1 cellular context compared by ENCODE assay signal in genomic region chr18:3247243-3248061, GRCh38.
TF ChIP-seq lines count a peak whose summit lies in the region.

MYL12A (plus strand) TSS chr18:3247801; CDS start chr18:3253248, 5,447 bp downstream.

TF ChIP-seq in HEK293, 187 proteins besides CTCF, POLR2A, EP300 and RAD21 (continued from another document):
- TF ChIP-seq ZNF449 (tag by site-specific recombination; IDR thresholded peaks at IDR 0.05) (peak; percentile 72), ZNF621 (tag by site-specific recombination; IDR thresholded peaks at IDR 0.05) (no peak), ZBTB48 (tag by site-specific recombination; IDR thresholded peaks at IDR 0.05) (no peak), ZNF350 (tag by site-specific recombination; IDR thresholded peaks at IDR 0.05) (no peak), ZNF18 (tag by site-specific recombination; IDR thresholded peaks at IDR 0.05) (no peak), SCRT1 (tag by site-specific recombination; IDR thresholded peaks at IDR 0.05; ENCODE audit: borderline replicate concordance) (peak; percentile 80; the same call in 1 of the 2 replicates), ZNF521 (tag by site-specific recombination; IDR thresholded peaks at IDR 0.05) (no peak), IKZF3 (tag by site-specific recombination; IDR thresholded peaks at IDR 0.05) (peak; percentile 83), ZNF362 (tag by site-specific recombination; IDR thresholded peaks at IDR 0.05) (no peak), ZBTB6 (tag by site-specific recombination; IDR thresholded peaks at IDR 0.05) (no peak), ZSCAN16 (tag by site-specific recombination; IDR thresholded peaks at IDR 0.05) (no peak), ZNF280D (tag by site-specific recombination; IDR thresholded peaks at IDR 0.05) (peak; percentile 74; the same call in 1 of the 2 replicates), ZNF121 (tag by site-specific recombination; IDR thresholded peaks at IDR 0.05) (no peak; the same call in 1 of the 2 replicates), ZFHX2 (tag by site-specific recombination; conservative IDR thresholded peaks at IDR 0.05) (peak; percentile 56; the same call in 1 of the 2 replicates), ZFP3 (tag by site-specific recombination; IDR thresholded peaks at IDR 0.05; ENCODE audit: low read depth) (no peak), ATF2 (tag by site-specific recombination; IDR thresholded peaks at IDR 0.05; ENCODE audit: low read depth) (no peak), KLF16 (tag by site-specific recombination; IDR thresholded peaks at IDR 0.05) (peak; percentile 57)
